Comparison of ENCODE assay signal across 34 cellular contexts in the genomic region with DNA sequence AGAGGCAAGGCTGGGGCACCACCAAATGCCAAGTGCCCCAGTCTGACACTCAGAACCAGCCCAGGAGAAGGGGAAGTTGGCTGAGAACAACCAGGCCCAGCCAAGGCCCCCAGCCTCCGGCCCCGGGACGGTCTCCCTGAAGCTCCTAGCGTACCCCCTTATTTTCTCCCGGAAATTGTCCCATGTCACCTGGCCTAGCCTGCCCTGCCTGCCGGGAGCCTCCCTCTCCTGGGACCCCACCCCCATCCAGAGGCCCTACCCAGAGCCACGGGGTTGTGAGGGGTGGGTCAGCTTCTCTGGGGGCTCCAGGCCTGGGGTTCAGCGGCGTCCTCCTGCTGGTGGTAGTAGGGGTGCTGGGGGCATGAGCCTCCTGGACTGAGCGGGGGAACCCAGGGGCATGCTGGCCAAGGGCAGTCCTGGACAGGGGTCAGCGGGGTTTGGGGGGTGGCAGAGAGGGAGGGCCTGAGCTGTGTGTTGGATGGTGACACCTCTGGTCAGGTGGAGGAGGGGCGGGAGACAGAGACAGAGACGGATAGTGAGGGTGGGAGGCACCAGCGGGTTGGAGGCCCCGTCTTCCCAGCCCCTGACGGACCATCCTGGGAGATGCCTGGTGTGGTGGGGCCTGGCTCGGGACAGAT. TPM values are rescaled to one million over a fixed set of nuclear protein-coding genes. Genes with fewer than 3 reads are reported as not detected.
"Had no signal": no experiment of that assay in that cellular context is flagged by ENCODE, and none has a peak within 500 bp of the region (broad histone marks: within the 10 kb centered on the region; RNA-seq: fewer than 3 reads in every experiment).

No MANE protein-coding gene starts in this region.

- H3K27ac Mint-ChIP-seq: activated CD4-positive, alpha-beta memory T cell treated with anti-CD3 and anti-CD28 coated beads, Interleukin-2, amount 10 ng/mL, durations not matched to agents 7 days and 5 days; activated CD4-positive, alpha-beta T cell treated with anti-CD3 and anti-CD28 coated beads, Interleukin-2, amount 10 ng/mL, durations not matched to agents 24 days and 14 days; activated naive CD4-positive, alpha-beta T cell treated with anti-CD3 and anti-CD28 coated beads, Interleukin-2, amount 10 ng/mL, durations not matched to agents 7 days and 5 days; activated naive CD8-positive, alpha-beta T cell treated with anti-CD3 and anti-CD28 coated beads, Interleukin-2, amount 10 ng/mL, durations not matched to agents 7 days and 5 days; activated T-cell treated with anti-CD3 and anti-CD28 coated beads, Interleukin-2, amount 50 U/mL, for 24 hours; T-helper 1 cell treated with Interleukin-12 subunit alpha and Interleukin-12 subunit beta and Interleukin-4 antibody, amounts not matched to agents 30 μg/mL and 1 μg/mL, for 36 hours had no signal

- H3K4me1 ChIP-seq: ascending aorta, colonic mucosa, esophagus squamous epithelium, psoas muscle, tibial nerve had no signal

- DNase-seq: activated CD4-positive, alpha-beta memory T cell treated with anti-CD3 and anti-CD28 coated beads, Interleukin-2, amount 10 ng/mL, durations not matched to agents 7 days and 5 days; activated CD4-positive, alpha-beta T cell treated with anti-CD3 and anti-CD28 coated beads, Interleukin-2, amount 10 ng/mL, durations not matched to agents 24 days and 14 days; activated CD8-positive, alpha-beta memory T cell treated with anti-CD3 and anti-CD28 coated beads, Interleukin-2, amount 50 U/mL, for 48 hours; activated gamma-delta T cell; activated naive CD4-positive, alpha-beta T cell treated with anti-CD3 and anti-CD28 coated beads, Interleukin-2, amount 10 ng/mL, durations not matched to agents 7 days and 5 days; activated naive CD8-positive, alpha-beta T cell treated with anti-CD3 and anti-CD28 coated beads, Interleukin-2, amount 10 ng/mL, durations not matched to agents 7 days and 5 days; activated T-cell treated with anti-CD3 and anti-CD28 coated beads, Interleukin-2, amount 50 U/mL, for 24 hours; cerebellar nuclear complex; colonic mucosa; effector CD8-positive, alpha-beta T cell; esophagus squamous epithelium; foreskin melanocyte; kidney glomerular epithelial cell; lower lobe of right lung; mesenchymal stem cell; ovary; psoas muscle; stimulated activated CD4-positive, alpha-beta T cell treated with anti-CD3 and anti-CD28 coated beads, Interleukin-4, amount 100 ng/mL, for 24 hours; SW 1271; T-helper 9 cell; WERI-Rb-1 had no signal

- H3K27ac ChIP-seq: ascending aorta, cardiac muscle cell, colonic mucosa, epithelial cell of prostate, esophagus squamous epithelium, heart right ventricle, left lung, lower lobe of right lung, ovary, psoas muscle, tibial nerve, WERI-Rb-1 had no signal

- H3K4me3 Mint-ChIP-seq: activated CD4-positive, alpha-beta memory T cell treated with anti-CD3 and anti-CD28 coated beads, Interleukin-2, amount 10 ng/mL, durations not matched to agents 7 days and 5 days; activated CD4-positive, alpha-beta T cell treated with anti-CD3 and anti-CD28 coated beads, Interleukin-2, amount 10 ng/mL, durations not matched to agents 24 days and 14 days; activated naive CD4-positive, alpha-beta T cell treated with anti-CD3 and anti-CD28 coated beads, Interleukin-2, amount 10 ng/mL, durations not matched to agents 7 days and 5 days; activated naive CD8-positive, alpha-beta T cell treated with anti-CD3 and anti-CD28 coated beads, Interleukin-2, amount 10 ng/mL, durations not matched to agents 7 days and 5 days; activated T-cell treated with anti-CD3 and anti-CD28 coated beads, Interleukin-2, amount 50 U/mL, for 24 hours; natural killer cell treated with Interleukin-12 subunit alpha and Interleukin-12 subunit beta and Interleukin-15 and Interleukin-18, amount 100 ng/mL, for 72 hours; stimulated activated effector memory CD8-positive, alpha-beta T cell treated with anti-CD3 and anti-CD28 coated beads, Interleukin-12 subunit alpha, Interleukin-12 subunit beta, amount 100 ng/mL, for 72 hours; T-helper 1 cell treated with Interleukin-12 subunit alpha and Interleukin-12 subunit beta and Interleukin-4 antibody, amounts not matched to agents 30 μg/mL and 1 μg/mL, for 36 hours had no signal

- H3K4me3 ChIP-seq: ascending aorta, cardiac muscle cell, colonic mucosa, esophagus squamous epithelium, heart right ventricle, left lung, lower lobe of right lung, mucosa of descending colon, ovary, psoas muscle, tibial nerve had no signal

- ATAC-seq: activated CD4-positive, CD25-positive, alpha-beta regulatory T cell treated with anti-CD3 and anti-CD28 coated beads, Interleukin-2, amount 50 U/mL, for 24 hours; heart right ventricle; left lung; lower lobe of right lung; mucosa of descending colon; natural killer cell treated with Interleukin-12 subunit alpha and Interleukin-12 subunit beta and Interleukin-15 and Interleukin-18, amount 100 ng/mL, for 72 hours; stimulated activated effector memory CD8-positive, alpha-beta T cell treated with anti-CD3 and anti-CD28 coated beads, Interleukin-12 subunit alpha, Interleukin-12 subunit beta, amount 100 ng/mL, for 72 hours had no signal

- H3K36me3 ChIP-seq: ascending aorta, cardiac muscle cell, colonic mucosa, esophagus squamous epithelium, heart right ventricle, left lung, lower lobe of right lung, ovary, tibial nerve, WERI-Rb-1 had no signal

- H3K9me3 Mint-ChIP-seq: activated CD4-positive, alpha-beta memory T cell treated with anti-CD3 and anti-CD28 coated beads, Interleukin-2, amount 10 ng/mL, durations not matched to agents 7 days and 5 days; activated CD4-positive, alpha-beta T cell treated with anti-CD3 and anti-CD28 coated beads, Interleukin-2, amount 10 ng/mL, durations not matched to agents 24 days and 14 days; activated naive CD4-positive, alpha-beta T cell treated with anti-CD3 and anti-CD28 coated beads, Interleukin-2, amount 10 ng/mL, durations not matched to agents 7 days and 5 days; activated naive CD8-positive, alpha-beta T cell treated with anti-CD3 and anti-CD28 coated beads, Interleukin-2, amount 10 ng/mL, durations not matched to agents 7 days and 5 days; activated T-cell treated with anti-CD3 and anti-CD28 coated beads, Interleukin-2, amount 50 U/mL, for 24 hours; brain; natural killer cell treated with Interleukin-12 subunit alpha and Interleukin-12 subunit beta and Interleukin-15 and Interleukin-18, amount 100 ng/mL, for 72 hours; stimulated activated effector memory CD8-positive, alpha-beta T cell treated with anti-CD3 and anti-CD28 coated beads, Interleukin-12 subunit alpha, Interleukin-12 subunit beta, amount 100 ng/mL, for 72 hours; T-helper 1 cell treated with Interleukin-12 subunit alpha and Interleukin-12 subunit beta and Interleukin-4 antibody, amounts not matched to agents 30 μg/mL and 1 μg/mL, for 36 hours had no signal

- H3K27me3 ChIP-seq: ascending aorta, colonic mucosa, ovary had no signal

- H3K36me3 Mint-ChIP-seq: activated naive CD4-positive, alpha-beta T cell treated with anti-CD3 and anti-CD28 coated beads, Interleukin-2, amount 10 ng/mL, durations not matched to agents 7 days and 5 days; activated naive CD8-positive, alpha-beta T cell treated with anti-CD3 and anti-CD28 coated beads, Interleukin-2, amount 10 ng/mL, durations not matched to agents 7 days and 5 days; brain; natural killer cell treated with Interleukin-12 subunit alpha and Interleukin-12 subunit beta and Interleukin-15 and Interleukin-18, amount 100 ng/mL, for 72 hours; stimulated activated effector memory CD8-positive, alpha-beta T cell treated with anti-CD3 and anti-CD28 coated beads, Interleukin-12 subunit alpha, Interleukin-12 subunit beta, amount 100 ng/mL, for 72 hours had no signal

- H3K9me3 ChIP-seq: ascending aorta, colonic mucosa, esophagus squamous epithelium, heart right ventricle, left lung, lower lobe of right lung, mucosa of descending colon, ovary, psoas muscle, tibial nerve had no signal

RNA-seq across cellular contexts. Expression of gene SLCO4A1, which starts 7.9 kb away (rescaled TPM):
- total RNA-seq: skeletal muscle tissue had no signal
